19 cellular contexts compared by ENCODE assay signal in the genomic region with DNA sequence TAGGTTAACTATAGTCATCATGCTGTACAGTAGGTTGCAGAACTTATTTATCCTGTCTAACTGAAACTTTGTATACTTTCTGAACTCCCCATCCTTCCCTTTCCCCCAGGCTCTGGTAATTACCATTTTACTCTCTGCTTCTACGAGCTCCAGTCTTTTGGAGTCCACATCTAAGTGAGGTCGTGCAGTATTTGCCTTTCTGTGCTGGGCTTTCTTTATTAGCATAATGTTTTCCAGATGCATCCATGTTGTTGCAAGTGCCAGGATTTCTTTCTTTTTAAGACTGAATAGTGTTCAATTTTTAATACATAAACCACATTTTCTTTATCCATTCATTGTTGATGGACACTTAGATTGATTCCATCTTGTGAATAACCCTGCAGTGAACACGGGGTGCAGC.
"Had no signal": no experiment of that assay in that cellular context is flagged by ENCODE, and none has a peak within 500 bp of the region (broad histone marks: within the 10 kb centered on the region; RNA-seq: fewer than 3 reads in every experiment).

No MANE protein-coding gene starts in this region.

- H3K4me1 ChIP-seq: adrenal gland had no signal

- H3K4me3 ChIP-seq: adrenal gland had no signal

- ATAC-seq: activated T-helper 17 cell treated with anti-CD3 and anti-CD28 coated beads, Interleukin-2, amount 50 U/mL, for 72 hours; T-cell had no signal

- DNase-seq: activated CD4-positive, alpha-beta memory T cell treated with anti-CD3 and anti-CD28 coated beads for 36 hours; activated CD4-positive, alpha-beta T cell treated with anti-CD3 and anti-CD28 coated beads, Interleukin-2, amount 10 ng/mL, durations not matched to agents 7 days and 5 days; activated CD4-positive, CD25-positive, alpha-beta regulatory T cell; activated CD8-positive, alpha-beta memory T cell treated with anti-CD3 and anti-CD28 coated beads for 24 hours; activated gamma-delta T cell; activated naive CD4-positive, alpha-beta T cell treated with anti-CD3 and anti-CD28 coated beads, Interleukin-2, amount 10 ng/mL, durations not matched to agents 7 days and 5 days; activated naive CD8-positive, alpha-beta T cell treated with anti-CD3 and anti-CD28 coated beads for 36 hours; activated T-cell treated with anti-CD3 and anti-CD28 coated beads, Interleukin-2, amount 50 U/mL, for 48 hours; adrenal gland; anterior cingulate cortex; Kasumi-1; NCI-H1092; NCI-H2029 treated with DMSO at 0.1 percent for 48 hours; NCI-H510A; SIG-M5; T-cell; T-helper 2 cell had no signal

- H3K9me3 ChIP-seq: adrenal gland had no signal

- H3K36me3 ChIP-seq: adrenal gland had no signal

- H3K27ac ChIP-seq: adrenal gland, VCaP had no signal

- H3K27me3 ChIP-seq: adrenal gland had no signal
